Comparison of ENCODE assay signal across 8 cellular contexts in genomic region chr11:112555491-112556364, GRCh38.
DNase-seq lines count a peak whose midpoint lies in the region; ATAC-seq lines count a peak whose summit lies in the region.

No MANE protein-coding gene starts in this region.

- H3K4me3 Mint-ChIP-seq in activated CD4-positive, alpha-beta T cell treated with anti-CD3 and anti-CD28 coated beads, Interleukin-2, amount 10 ng/mL, durations not matched to agents 7 days and 5 days: no peak overlapping the region

- peaks cover 4% of the 10 kb centered on the region for H3K4me1 Mint-ChIP-seq in activated CD4-positive, alpha-beta T cell treated with anti-CD3 and anti-CD28 coated beads, Interleukin-2, amount 10 ng/mL, durations not matched to agents 7 days and 5 days

- no peak overlapping the region for H3K27ac Mint-ChIP-seq in activated CD4-positive, alpha-beta T cell treated with anti-CD3 and anti-CD28 coated beads, Interleukin-2, amount 10 ng/mL, durations not matched to agents 7 days and 5 days

- H3K36me3 Mint-ChIP-seq in activated CD4-positive, alpha-beta T cell treated with anti-CD3 and anti-CD28 coated beads, Interleukin-2, amount 10 ng/mL, durations not matched to agents 7 days and 5 days (ENCODE audit: low read depth): no peaks in the 10 kb centered on the region

- POLR2A ChIA-PET in activated CD4-positive, alpha-beta T cell treated with anti-CD3 and anti-CD28 coated beads, Interleukin-2, amount 10 ng/mL, durations not matched to agents 7 days and 5 days (lab: Charles Lee): no interaction called here

- H3K9me3 Mint-ChIP-seq in activated CD4-positive, alpha-beta T cell treated with anti-CD3 and anti-CD28 coated beads, Interleukin-2, amount 10 ng/mL, durations not matched to agents 7 days and 5 days: no peaks in the 10 kb centered on the region

- no peaks in the 10 kb centered on the region for H3K27me3 Mint-ChIP-seq in activated CD4-positive, alpha-beta T cell treated with anti-CD3 and anti-CD28 coated beads, Interleukin-2, amount 10 ng/mL, durations not matched to agents 7 days and 5 days

- ATAC-seq in HG03097 (IDR thresholded peaks at IDR 0.05; ENCODE audit: low FRiP score, unreplicated experiment): no peak

- DNase-seq in NCI-H1417 (lab: John Stamatoyannopoulos, UW) (peak; percentile 32 to 56 (median 52)), NCI-H1417 treated with DMSO at 0.1 percent for 48 hours (lab: John Stamatoyannopoulos, UW) (no peak), NCI-H1092 (lab: John Stamatoyannopoulos, UW) (peak; percentile 62), dermis blood vessel endothelial cell (peak; percentile 76), lung microvascular endothelial cell (ENCODE audit: low read depth in 2 of 2) (peak; percentile 56 to 73)
- DNase-seq in activated CD4-positive, alpha-beta T cell treated with anti-CD3 and anti-CD28 coated beads, Interleukin-2, amount 10 ng/mL, durations not matched to agents 7 days and 5 days: peak; percentile 71
- peak; percentile 44 to 46 for DNase-seq in stimulated activated CD8-positive, alpha-beta memory T cell treated with anti-CD3 and anti-CD28 coated beads, Interleukin-15, amount 100 ng/mL, for 48 hours (ENCODE audit: low read depth in 2 of 2)

- CTCF ChIA-PET in activated CD4-positive, alpha-beta T cell treated with anti-CD3 and anti-CD28 coated beads, Interleukin-2, amount 10 ng/mL, durations not matched to agents 7 days and 5 days (lab: Charles Lee): interaction anchor here (0.6 to 2.6 kb wide), 12 partner anchors 8 to 276 kb away, joined by 3 to 12 read pairs (median 4); no protein-coding TSS in a partner anchor
